In the genomic region with DNA sequence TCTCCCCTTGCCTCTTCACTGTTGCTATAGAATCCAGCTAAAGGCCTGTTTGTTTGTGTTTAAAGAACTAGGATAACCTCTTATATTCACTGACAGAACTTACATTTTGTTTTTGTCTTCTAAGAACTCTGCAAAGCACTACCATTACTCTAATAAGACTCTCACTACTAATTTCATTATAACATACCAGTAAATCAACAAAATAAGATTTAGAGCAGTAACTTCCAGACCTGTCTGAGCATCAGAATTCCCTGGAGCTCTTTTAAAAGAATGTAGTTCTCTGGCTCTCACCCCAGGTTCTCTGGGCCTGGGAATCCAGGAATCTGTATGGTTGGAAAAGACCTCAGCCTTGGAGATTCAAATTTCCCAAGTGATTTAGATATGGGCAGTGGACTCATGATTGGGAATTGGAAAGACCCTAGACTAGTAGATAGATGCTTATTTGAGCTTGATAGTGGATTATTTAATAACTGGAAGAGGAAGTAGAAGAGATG, we compare ENCODE assay signal across 20 cellular contexts.
"Had no signal": no experiment of that assay in that cellular context is flagged by ENCODE, and none has a peak within 500 bp of the region (broad histone marks: within the 10 kb centered on the region; RNA-seq: fewer than 3 reads in every experiment).

No MANE protein-coding gene starts in this region.

- H3K27ac Mint-ChIP-seq: activated CD8-positive, alpha-beta T cell treated with anti-CD3 and anti-CD28 coated beads, Interleukin-2, amount 10 ng/mL, durations not matched to agents 7 days and 5 days; activated naive CD8-positive, alpha-beta T cell treated with anti-CD3 and anti-CD28 coated beads for 36 hours; activated T-cell treated with anti-CD3 and anti-CD28 coated beads, Interleukin-2, amount 50 U/mL, for 24 hours; activated T-helper 17 cell treated with anti-CD3 and anti-CD28 coated beads, Interleukin-2, amount 50 U/mL, for 72 hours; naive thymus-derived CD4-positive, alpha-beta T cell; T-helper 2 cell treated with Interferon-gamma antibody and Interleukin-4, amounts not matched to agents 5 μg/mL and 100 μg/mL, for 36 hours had no signal

- H3K27me3 Mint-ChIP-seq: activated naive CD8-positive, alpha-beta T cell treated with anti-CD3 and anti-CD28 coated beads for 36 hours; activated T-cell treated with anti-CD3 and anti-CD28 coated beads, Interleukin-2, amount 50 U/mL, for 24 hours; activated T-helper 17 cell treated with anti-CD3 and anti-CD28 coated beads, Interleukin-2, amount 50 U/mL, for 72 hours; naive thymus-derived CD4-positive, alpha-beta T cell had no signal

- H3K9me3 Mint-ChIP-seq: activated T-cell treated with anti-CD3 and anti-CD28 coated beads, Interleukin-2, amount 50 U/mL, for 24 hours; activated T-helper 17 cell treated with anti-CD3 and anti-CD28 coated beads, Interleukin-2, amount 50 U/mL, for 72 hours; naive thymus-derived CD4-positive, alpha-beta T cell; T-helper 2 cell treated with Interferon-gamma antibody and Interleukin-4, amounts not matched to agents 5 μg/mL and 100 μg/mL, for 36 hours had no signal

- FAIRE-seq: pancreas had no signal

- H3K9me3 ChIP-seq: lower lobe of right lung, pancreas had no signal

- H3K4me1 Mint-ChIP-seq: activated naive CD8-positive, alpha-beta T cell treated with anti-CD3 and anti-CD28 coated beads for 36 hours; activated T-helper 17 cell treated with anti-CD3 and anti-CD28 coated beads, Interleukin-2, amount 50 U/mL, for 72 hours; naive thymus-derived CD4-positive, alpha-beta T cell had no signal

- H3K27ac ChIP-seq: foreskin keratinocyte, lower lobe of right lung, pancreas, WERI-Rb-1 had no signal

- H3K4me1 ChIP-seq: lower lobe of right lung, pancreas had no signal

- H3K4me3 ChIP-seq: lower lobe of right lung, pancreas had no signal

- H3K4me3 Mint-ChIP-seq: activated CD8-positive, alpha-beta T cell treated with anti-CD3 and anti-CD28 coated beads, Interleukin-2, amount 10 ng/mL, durations not matched to agents 7 days and 5 days; activated naive CD8-positive, alpha-beta T cell treated with anti-CD3 and anti-CD28 coated beads for 36 hours; activated T-cell treated with anti-CD3 and anti-CD28 coated beads, Interleukin-2, amount 50 U/mL, for 24 hours; activated T-helper 17 cell treated with anti-CD3 and anti-CD28 coated beads, Interleukin-2, amount 50 U/mL, for 72 hours; naive thymus-derived CD4-positive, alpha-beta T cell; T-helper 2 cell treated with Interferon-gamma antibody and Interleukin-4, amounts not matched to agents 5 μg/mL and 100 μg/mL, for 36 hours had no signal

- DNase-seq: activated CD4-positive, alpha-beta T cell treated with anti-CD3 and anti-CD28 coated beads for 1 hour; activated CD4-positive, alpha-beta T cell treated with anti-CD3 and anti-CD28 coated beads, Interleukin-2, amount 50 U/mL, for 1 hour; activated CD8-positive, alpha-beta T cell treated with anti-CD3 and anti-CD28 coated beads, Interleukin-2, amount 10 ng/mL, durations not matched to agents 7 days and 5 days; activated naive CD4-positive, alpha-beta T cell treated with Interleukin-2 at 50 U/mL for 16 hours; activated naive CD8-positive, alpha-beta T cell treated with anti-CD3 and anti-CD28 coated beads for 36 hours; activated T-cell treated with anti-CD3 and anti-CD28 coated beads, Interleukin-2, amount 50 U/mL, for 24 hours; cerebellar nuclear complex; cortex of kidney; foreskin keratinocyte; lower lobe of right lung; mesendoderm; naive thymus-derived CD4-positive, alpha-beta T cell; pancreas; right cardiac atrium; stimulated activated CD4-positive, alpha-beta T cell treated with anti-CD3 and anti-CD28 coated beads, Interleukin-12 subunit alpha, Interleukin-12 subunit beta, amount 100 ng/mL, for 4 hours; stimulated activated CD4-positive, alpha-beta T cell treated with anti-CD3 and anti-CD28 coated beads, Interleukin-4, amount 100 ng/mL, for 4 hours; stimulated activated naive CD8-positive, alpha-beta T cell treated with anti-CD3 and anti-CD28 coated beads, Interleukin-15, Interleukin-2, amounts not matched to agents 100 U/mL and 50 U/mL, for 24 hours; WERI-Rb-1 had no signal

- H3K36me3 ChIP-seq: lower lobe of right lung, pancreas, WERI-Rb-1 had no signal

- H3K27me3 ChIP-seq: foreskin keratinocyte, pancreas had no signal
